8 cellular contexts compared by ENCODE assay signal in genomic region chr1:179809506-179810366, GRCh38.
DNase-seq lines count a peak whose midpoint lies in the region; ATAC-seq, FAIRE-seq and TF ChIP-seq lines count a peak whose summit lies in the region.

No MANE protein-coding gene starts in this region.

- H3K27me3 ChIP-seq in DND-41 (ENCODE audit: insufficient read depth, low read length, poor library complexity) (peaks cover 6% of the 10 kb centered on the region), GM23248 (replicated peaks; ENCODE audit: insufficient read depth) (peaks cover 15% of the 10 kb centered on the region; the same call in 1 of the 2 replicates), MM.1S (replicated peaks; ENCODE audit: insufficient read depth, low read length) (peaks cover 9% of the 10 kb centered on the region), RWPE2 (ENCODE audit: insufficient read depth, poor library complexity, severe bottlenecking) (peaks cover 3% of the 10 kb centered on the region), gastroesophageal sphincter (peaks cover 20% of the 10 kb centered on the region), pancreas (no peaks in the 10 kb centered on the region), upper lobe of right lung (no peaks in the 10 kb centered on the region)

- no peak overlapping the region for H3K4me3 ChIP-seq in DND-41 (ENCODE audit: low read depth in 1 of 2, low read length in 2 of 2)
- no peak overlapping the region for H3K4me3 ChIP-seq in GM23248
- no peak overlapping the region for H3K4me3 ChIP-seq in MM.1S (ENCODE audit: low read length)
- no peak overlapping the region for H3K4me3 ChIP-seq in RWPE2 (ENCODE audit: severe bottlenecking)
- no peak overlapping the region for H3K4me3 ChIP-seq in gastroesophageal sphincter
- no peak overlapping the region for H3K4me3 ChIP-seq in pancreas
- no peak overlapping the region for H3K4me3 ChIP-seq in upper lobe of right lung

- H3K9ac ChIP-seq in DND-41 (ENCODE audit: low read depth, low read length) (no peak overlapping the region), GM23248 (no peak overlapping the region), MM.1S (ENCODE audit: low read length) (no peak overlapping the region)

- in situ Hi-C loops in GM23248 (cut with MboI), result loop anchor here (5.0 kb wide), 1 partner anchor 102 kb away; no protein-coding TSS in a partner anchor

- peak; percentile 96 for TF ChIP-seq CTCF in DND-41 (IDR thresholded peaks at IDR 0.05; ENCODE audit: borderline replicate concordance, extremely low read depth, low read length, poor library complexity, severe bottlenecking)
- peak; percentile 99 for TF ChIP-seq CTCF in MM.1S (IDR thresholded peaks at IDR 0.05; ENCODE audit: low read length)
- TF ChIP-seq CTCF in RWPE2 (IDR thresholded peaks at IDR 0.05; ENCODE audit: poor library complexity, severe bottlenecking), result peak; percentile 89
- TF ChIP-seq CTCF in gastroesophageal sphincter (IDR thresholded peaks at IDR 0.05), result peak in 3 of 4 experiments; percentile 76 to 95 (median 85)
- TF ChIP-seq CTCF in pancreas (IDR thresholded peaks at IDR 0.05), result peak; percentile 69 to 88 (median 78)
- peak; percentile 91 for TF ChIP-seq CTCF in upper lobe of right lung (IDR thresholded peaks at IDR 0.05)

- H3K4me1 ChIP-seq in DND-41 (ENCODE audit: insufficient read depth, low read length), result peaks cover 12% of the 10 kb centered on the region
- H3K4me1 ChIP-seq in GM23248 (ENCODE audit: insufficient read depth), result no peaks in the 10 kb centered on the region
- H3K4me1 ChIP-seq in MM.1S (ENCODE audit: low read length), result peaks cover 4% of the 10 kb centered on the region
- no peaks in the 10 kb centered on the region for H3K4me1 ChIP-seq in RWPE2 (ENCODE audit: insufficient read depth, poor library complexity, severe bottlenecking)
- H3K4me1 ChIP-seq in gastroesophageal sphincter, result peaks cover 0 to 15% (median 6%) of the 10 kb centered on the region in 3 donors
- no peaks in the 10 kb centered on the region for H3K4me1 ChIP-seq in pancreas
- H3K4me1 ChIP-seq in upper lobe of right lung, result peaks cover 7% of the 10 kb centered on the region

- no peak for TF ChIP-seq POLR2A in gastroesophageal sphincter (IDR thresholded peaks at IDR 0.05)

- H2AFZ ChIP-seq in DND-41 (ENCODE audit: low read depth, low read length) (no peak overlapping the region), GM23248 (no peak overlapping the region), MM.1S (ENCODE audit: low read length) (0 out of 2 replicates have a peak overlapping the region, but pooled peaks have one; percentile 8)

- no peaks in the 10 kb centered on the region for H3K9me2 ChIP-seq in GM23248 (ENCODE audit: insufficient read depth)
- no peaks in the 10 kb centered on the region for H3K9me2 ChIP-seq in MM.1S (replicated peaks; ENCODE audit: insufficient read depth, low read length)

- H3K4me2 ChIP-seq in DND-41 (ENCODE audit: insufficient read depth, low read length) (peak overlapping the region; percentile 49; the same call in 1 of the 2 replicates), GM23248 (ENCODE audit: unreplicated experiment) (no peak overlapping the region), MM.1S (ENCODE audit: low read depth, low read length) (peak overlapping the region; percentile 50; the same call in 1 of the 2 replicates)

- DNase-seq in DND-41 (peak; percentile 74), GM23248 (peak; percentile 78), MM.1S (peak; percentile 83), RWPE2 (ENCODE audit: low spot score) (no peak), pancreas (peak in 5 of 6 donors; percentile 19 to 72 (median 54)), upper lobe of right lung (no peak)
- DNase-seq in activated T-helper 9 cell treated with anti-CD3 and anti-CD28 coated beads, Interleukin-2, amount 50 U/mL, for 16 hours (ENCODE audit: low read depth), result peak; percentile 42

- H3K79me2 ChIP-seq in DND-41 (ENCODE audit: insufficient read depth, low read length) (no peaks in the 10 kb centered on the region), GM23248 (ENCODE audit: insufficient read depth) (no peaks in the 10 kb centered on the region), MM.1S (ENCODE audit: low read length) (no peaks in the 10 kb centered on the region)

- H3F3A ChIP-seq in GM23248 (ENCODE audit: insufficient read depth) (no peaks in the 10 kb centered on the region), MM.1S (ENCODE audit: insufficient read depth, low read length) (no peaks in the 10 kb centered on the region)

- H4K20me1 ChIP-seq in DND-41 (ENCODE audit: insufficient read depth, low read length) (no peaks in the 10 kb centered on the region), GM23248 (ENCODE audit: insufficient read depth) (no peaks in the 10 kb centered on the region), MM.1S (ENCODE audit: insufficient read depth, low read length) (no peaks in the 10 kb centered on the region)

- H3K27ac ChIP-seq in DND-41 (ENCODE audit: low read length) (no peak overlapping the region), GM23248 (no peak overlapping the region), MM.1S (ENCODE audit: low read length) (no peak overlapping the region), RWPE2 (ENCODE audit: poor library complexity, severe bottlenecking) (no peak overlapping the region), gastroesophageal sphincter (no peak overlapping the region), pancreas (no peak overlapping the region), upper lobe of right lung (no peak overlapping the region)

- no peaks in the 10 kb centered on the region for H3K36me3 ChIP-seq in DND-41 (ENCODE audit: insufficient read depth, low read length)
- no peaks in the 10 kb centered on the region for H3K36me3 ChIP-seq in GM23248 (ENCODE audit: low read depth)
- no peaks in the 10 kb centered on the region for H3K36me3 ChIP-seq in MM.1S (replicated peaks; ENCODE audit: insufficient read depth, low read length)
- H3K36me3 ChIP-seq in RWPE2 (ENCODE audit: low read depth), result no peaks in the 10 kb centered on the region
- no peaks in the 10 kb centered on the region for H3K36me3 ChIP-seq in gastroesophageal sphincter
- no peaks in the 10 kb centered on the region for H3K36me3 ChIP-seq in pancreas
- H3K36me3 ChIP-seq in upper lobe of right lung, result no peaks in the 10 kb centered on the region

- 32 to 37% methylated on average over 14 of the region's 14 CpGs for WGBS in GM23248 (ENCODE audit: low coverage in 1 of 2, low lambda C conversion rate in 2 of 2, missing lambda C conversion rate in 2 of 2), 2 experiments
- WGBS in gastroesophageal sphincter (ENCODE audit: low coverage in 1 of 2), 2 donors, result 28 to 35% methylated on average over 4 to 10 of the region's 14 CpGs
- 30 to 35% methylated on average over 14 of the region's 14 CpGs for WGBS in pancreas, 2 donors

- no peaks in the 10 kb centered on the region for H3K9me3 ChIP-seq in DND-41 (ENCODE audit: insufficient read depth, low read length, severe bottlenecking)
- no peaks in the 10 kb centered on the region for H3K9me3 ChIP-seq in GM23248 (ENCODE audit: low read depth)
- no peaks in the 10 kb centered on the region for H3K9me3 ChIP-seq in MM.1S (replicated peaks; ENCODE audit: insufficient read depth, low read length)
- H3K9me3 ChIP-seq in RWPE2 (ENCODE audit: severe bottlenecking), result no peaks in the 10 kb centered on the region
- no peaks in the 10 kb centered on the region for H3K9me3 ChIP-seq in gastroesophageal sphincter
- no peaks in the 10 kb centered on the region for H3K9me3 ChIP-seq in pancreas
- H3K9me3 ChIP-seq in upper lobe of right lung, result no peaks in the 10 kb centered on the region

- TF ChIP-seq EP300 in gastroesophageal sphincter (IDR thresholded peaks at IDR 0.05), result no peak

- ATAC-seq in DND-41 (ENCODE audit: insufficient read depth, low read depth) (peak; percentile 84), RWPE2 (ENCODE audit: low read depth) (peak; percentile 58), gastroesophageal sphincter (peak; percentile 60), pancreas (peak; percentile 44 to 82 (median 78)), upper lobe of right lung (peak; percentile 80)

- FAIRE-seq in pancreas (lab: Jason Lieb, UNC), result no peak

- intact Hi-C loops in pancreas (cut with DNase I) (loop anchor here (2.0 to 10.0 kb wide), 3 partner anchors 102 to 107 kb away; no protein-coding TSS in a partner anchor), upper lobe of right lung (cut with DNase I) (loop anchor here (5.0 kb wide), 1 partner anchor 102 kb away; no protein-coding TSS in a partner anchor)

Comparison
In these comparisons a context has a peak if more than half of its experiments do, and no peak if none do; other contexts are left out.
1. DNase-seq: peak in DND-41 (single experiment), GM23248 (single experiment), MM.1S (single experiment), activated T-helper 9 cell treated with anti-CD3 and anti-CD28 coated beads, Interleukin-2, amount 50 U/mL, for 16 hours (single experiment) and pancreas (5 of 6); none in RWPE2 (single experiment) and upper lobe of right lung (single experiment).
2. Peak in every context shown above with its lines, with median percentiles within 50 percentile points of each other: ATAC-seq and CTCF ChIP-seq.